ENCODE assay signal across 22 cellular contexts in genomic region chr3:49183873-49184272, GRCh38.
"Had no signal": no experiment of that assay in that cellular context is flagged by ENCODE, and none has a peak within 500 bp of the region (broad histone marks: within the 10 kb centered on the region; RNA-seq: fewer than 3 reads in every experiment).

No MANE protein-coding gene starts in this region.

- H3K27ac Mint-ChIP-seq: IgD-negative memory B cell had no signal

- H3K36me3 Mint-ChIP-seq: IgD-negative memory B cell had no signal

- H3K4me3 Mint-ChIP-seq: IgD-negative memory B cell had no signal

- H3K4me3 ChIP-seq: K562 had no signal

- ATAC-seq: K562, Panc1 had no signal

- H3K9me3 ChIP-seq: SK-N-SH had no signal

- H3K4me1 Mint-ChIP-seq: IgD-negative memory B cell had no signal

- H3K27ac ChIP-seq: KMS-11, RWPE1 had no signal

- DNase-seq: MM.1S, NCI-H1092 treated with DMSO at 0.1 percent for 48 hours, NCI-H1417, NCI-H1436 treated with DMSO at 0.1 percent for 48 hours, NCI-H1694, NCI-H187 treated with DMSO at 0.1 percent for 48 hours, NCI-H2081, NCI-H2107, NCI-H226, NCI-H446, NCI-H510A, NCI-H524 treated with DMSO at 0.1 percent for 48 hours, NCI-H69, NCI-H774, SHP77, SK-N-SH, SW 1271 had no signal
